ENCODE assay signal across 8 cellular contexts in the genomic region with DNA sequence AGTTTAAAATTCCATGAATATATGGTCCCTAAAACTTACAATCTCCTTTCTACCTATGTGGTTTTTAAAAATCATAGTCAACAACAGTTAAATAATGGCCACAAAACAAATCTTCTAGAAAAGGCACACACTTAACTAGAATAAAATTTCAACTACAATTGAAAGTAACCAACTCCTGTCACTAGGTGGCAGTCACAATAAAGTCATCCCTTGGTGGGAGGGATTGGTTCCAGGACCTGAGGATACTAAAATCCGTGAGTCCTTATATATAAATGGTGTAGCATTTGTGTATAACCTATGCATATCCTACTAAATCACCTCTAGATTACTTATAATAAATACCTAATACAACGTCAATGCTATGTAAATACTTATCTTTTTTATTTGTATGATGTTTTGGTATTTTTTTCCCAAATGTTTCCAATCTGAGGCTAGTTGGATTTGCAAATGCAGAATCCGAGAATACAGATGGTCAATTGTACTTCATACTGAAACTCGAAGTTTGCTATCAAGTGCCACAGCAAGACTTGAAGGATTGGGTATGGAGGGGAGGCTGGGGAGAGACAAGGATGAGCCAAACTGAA.
DNase-seq lines count a peak whose midpoint lies in the region; ATAC-seq, FAIRE-seq and TF ChIP-seq lines count a peak whose summit lies in the region.

No MANE protein-coding gene starts in this region.

- no peak overlapping the region for H3K4me2 ChIP-seq in SU-DHL-6 (ENCODE audit: low read depth, low read length, poor library complexity, severe bottlenecking)

- H4K20me1 ChIP-seq in SU-DHL-6 (ENCODE audit: low read depth, low read length): no peaks in the 10 kb centered on the region

- H3K9me3 ChIP-seq in SU-DHL-6 (ENCODE audit: insufficient read depth, low read length) (no peaks in the 10 kb centered on the region), psoas muscle (no peaks in the 10 kb centered on the region)
- H3K9me3 ChIP-seq in effector memory CD4-positive, alpha-beta T cell (ENCODE audit: control insufficient read depth, low read length): no peaks in the 10 kb centered on the region

- no peaks in the 10 kb centered on the region for H3K4me1 Mint-ChIP-seq in immature natural killer cell

- H3K9ac ChIP-seq in SU-DHL-6 (ENCODE audit: low read length): no peak overlapping the region

- no peaks in the 10 kb centered on the region for H3K9me2 ChIP-seq in SU-DHL-6 (replicated peaks; ENCODE audit: insufficient read depth, low read length)

- DNase-seq in LoVo (ENCODE audit: low spot score) (peak; percentile 55), fibroblast of the conjunctiva (ENCODE audit: low read depth) (peak; percentile 49), psoas muscle (no peak), NCI-H128 (lab: John Stamatoyannopoulos, UW; ENCODE audit: unreplicated experiment) (no peak), immature natural killer cell (no peak)
- no peak for DNase-seq in effector memory CD4-positive, alpha-beta T cell

- no peaks in the 10 kb centered on the region for H3F3A ChIP-seq in SU-DHL-6 (ENCODE audit: insufficient read depth)

- H3K4me3 Mint-ChIP-seq in immature natural killer cell: no peak overlapping the region

- H3K36me3 Mint-ChIP-seq in immature natural killer cell: no peaks in the 10 kb centered on the region

- peak; percentile 77 to 92 (median 82) for ATAC-seq in psoas muscle

- no peaks in the 10 kb centered on the region for H3K9me3 Mint-ChIP-seq in immature natural killer cell

- no peak overlapping the region for H3K27ac Mint-ChIP-seq in immature natural killer cell

- H3K27ac ChIP-seq in SU-DHL-6 (ENCODE audit: low read depth, low read length): no peak overlapping the region
- H3K27ac ChIP-seq in psoas muscle: peak overlapping the region; percentile 81
- no peak overlapping the region for H3K27ac ChIP-seq in effector memory CD4-positive, alpha-beta T cell (ENCODE audit: insufficient read depth, low read length, poor library complexity, severe bottlenecking)

- FAIRE-seq in G401.6 (lab: Jason Lieb, UNC): peak; percentile 88

- TF ChIP-seq CTCF in SU-DHL-6 (IDR thresholded peaks at IDR 0.05; ENCODE audit: insufficient read depth, low read length, poor library complexity, severe bottlenecking) (peak; percentile 49), psoas muscle (IDR thresholded peaks at IDR 0.05) (peak; percentile 66)

- H3K36me3 ChIP-seq in SU-DHL-6 (ENCODE audit: low read length) (no peaks in the 10 kb centered on the region), psoas muscle (ENCODE audit: insufficient read depth in 1 of 2, low read depth in 1 of 2) (no peaks in the 10 kb centered on the region)
- H3K36me3 ChIP-seq in effector memory CD4-positive, alpha-beta T cell (ENCODE audit: control insufficient read depth, insufficient read depth, low read length): no peaks in the 10 kb centered on the region

- no peaks in the 10 kb centered on the region for H3K79me2 ChIP-seq in SU-DHL-6 (ENCODE audit: insufficient read depth, low read length)

- H2AFZ ChIP-seq in SU-DHL-6 (ENCODE audit: low read depth, low read length, severe bottlenecking): no peak overlapping the region

- WGBS in psoas muscle, 3 donors: 6 to 21% (median 9%) methylated on average over 4 of the region's 4 CpGs

- H3K4me3 ChIP-seq in SU-DHL-6 (ENCODE audit: insufficient read depth, low read length, poor library complexity, severe bottlenecking): no peak overlapping the region
- no peak overlapping the region for H3K4me3 ChIP-seq in psoas muscle
- no peak overlapping the region for H3K4me3 ChIP-seq in effector memory CD4-positive, alpha-beta T cell (ENCODE audit: insufficient read depth, low read depth, low read length, poor library complexity, severe bottlenecking)

- peaks cover 0 to 2% (median 0%) of the 10 kb centered on the region in 3 donors for H3K27me3 Mint-ChIP-seq in immature natural killer cell (ENCODE audit: low read depth in 3 of 3)

- intact Hi-C loops in psoas muscle (cut with DNase I): loop anchor here (2.0 to 10.0 kb wide), 4 partner anchors 47 to 111 kb away; no protein-coding TSS in a partner anchor

- no peaks in the 10 kb centered on the region for H3K27me3 ChIP-seq in SU-DHL-6 (ENCODE audit: low read length)
- H3K27me3 ChIP-seq in psoas muscle (ENCODE audit: insufficient read depth in 3 of 3, low read length in 2 of 3): no peaks in the 10 kb centered on the region
- no peaks in the 10 kb centered on the region for H3K27me3 ChIP-seq in effector memory CD4-positive, alpha-beta T cell (replicated peaks; ENCODE audit: control insufficient read depth, insufficient read depth, low read length, poor library complexity, severe bottlenecking)

- H3K4me1 ChIP-seq in psoas muscle: peaks cover 10% of the 10 kb centered on the region
- no peaks in the 10 kb centered on the region for H3K4me1 ChIP-seq in effector memory CD4-positive, alpha-beta T cell (ENCODE audit: control insufficient read depth, insufficient read depth, low read length, poor library complexity, severe bottlenecking)

Comparison
In these comparisons a context has a peak if more than half of its experiments do, and no peak if none do; other contexts are left out.
1. DNase-seq: peak in LoVo (single experiment) and fibroblast of the conjunctiva (single experiment); none in psoas muscle (0 of 2), NCI-H128 (single experiment), effector memory CD4-positive, alpha-beta T cell (0 of 3) and immature natural killer cell (0 of 3).